In the genomic region with DNA sequence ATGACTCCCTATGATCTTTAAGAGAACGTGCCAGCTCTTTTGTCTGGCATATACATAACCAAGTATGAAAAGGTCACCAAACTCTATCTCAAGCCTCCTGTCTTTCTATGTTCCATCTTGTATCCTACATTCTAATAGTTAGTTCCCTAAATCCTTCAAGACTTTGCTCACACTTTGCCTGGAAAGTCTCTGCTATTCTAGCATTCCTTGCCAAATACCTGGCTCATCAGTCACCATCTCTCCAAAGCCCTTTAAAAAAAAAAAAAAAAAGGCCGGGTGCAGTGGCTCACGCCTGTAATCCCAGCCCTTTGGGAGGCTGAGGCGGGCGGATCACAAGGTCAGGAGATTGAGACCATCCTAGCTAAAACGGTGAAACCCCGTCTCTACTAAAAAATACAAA, we compare ENCODE assay signal across 4 cellular contexts. TPM values are rescaled to one million over a fixed set of nuclear protein-coding genes. Genes with fewer than 3 reads are reported as not detected.
"Had no signal": no experiment of that assay in that cellular context is flagged by ENCODE, and none has a peak within 500 bp of the region (broad histone marks: within the 10 kb centered on the region; RNA-seq: fewer than 3 reads in every experiment).

No MANE protein-coding gene starts in this region.

RNA-seq across cellular contexts. Expression of a gene that starts 48.8 kb away (rescaled TPM):
- total RNA-seq: H4, H7, HT-29 had no signal
- polyA plus RNA-seq: IgD-negative memory B cell had no signal

RNA-seq across cellular contexts. Expression of a gene that starts 56.3 kb away (rescaled TPM):
- total RNA-seq: H4, H7, HT-29 had no signal
- polyA plus RNA-seq: IgD-negative memory B cell had no signal
